ENCODE assay signal across 15 cellular contexts in the genomic region with DNA sequence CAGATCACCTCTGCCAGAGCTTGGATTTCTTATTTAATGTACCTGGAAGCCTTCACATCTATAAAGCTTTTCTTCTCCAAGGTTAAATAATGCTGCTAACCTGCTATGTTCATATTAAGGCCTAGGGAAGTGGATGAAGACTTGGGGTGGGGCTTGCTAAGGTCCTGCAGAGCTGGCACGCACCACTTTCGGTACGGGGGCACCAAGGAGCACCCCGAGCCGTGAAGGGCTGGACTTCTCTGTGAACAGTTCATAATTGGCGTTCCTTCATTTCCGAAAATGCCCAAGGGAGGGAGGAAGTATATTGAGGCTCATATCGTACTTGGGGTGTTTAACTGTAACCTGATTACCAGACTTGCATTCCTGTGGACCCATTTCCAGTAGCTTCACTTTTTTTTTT. TPM values are rescaled to one million over a fixed set of nuclear protein-coding genes. Genes with fewer than 3 reads are reported as not detected.
DNase-seq lines count a peak whose midpoint lies in the region; ATAC-seq and TF ChIP-seq lines count a peak whose summit lies in the region.
"Had no signal": no experiment of that assay in that cellular context is flagged by ENCODE, and none has a peak within 500 bp of the region (broad histone marks: within the 10 kb centered on the region; RNA-seq: fewer than 3 reads in every experiment).

No MANE protein-coding gene starts in this region.

- H3K4me1 ChIP-seq in Peyer's patch = no peaks in the 10 kb centered on the region
- H3K4me1 ChIP-seq: BLaER1 had no signal

- peaks cover 6% of the 10 kb centered on the region for H3K4me1 Mint-ChIP-seq in osteocyte (ENCODE audit: unreplicated experiment)
- H3K4me1 Mint-ChIP-seq: CD14-positive monocyte had no signal

- peaks cover 2% of the 10 kb centered on the region for H3K36me3 Mint-ChIP-seq in osteocyte (ENCODE audit: unreplicated experiment)
- H3K36me3 Mint-ChIP-seq: CD14-positive monocyte; CD4-positive, alpha-beta memory T cell had no signal

- peaks cover 14% of the 10 kb centered on the region for H3K27me3 Mint-ChIP-seq in osteocyte (ENCODE audit: unreplicated experiment)
- H3K27me3 Mint-ChIP-seq: CD4-positive, alpha-beta memory T cell had no signal

- H3K27me3 ChIP-seq in Peyer's patch = no peaks in the 10 kb centered on the region
- H3K27me3 ChIP-seq: BLaER1 had no signal

- no peak overlapping the region for H3K4me3 ChIP-seq in Peyer's patch
- H3K4me3 ChIP-seq: BLaER1, GM12878 had no signal

- TF ChIP-seq POLR2A in Peyer's patch (IDR thresholded peaks at IDR 0.05) = no peak

- no peak overlapping the region for H3K27ac Mint-ChIP-seq in osteocyte (ENCODE audit: unreplicated experiment)
- H3K27ac Mint-ChIP-seq: CD14-positive monocyte; CD4-positive, alpha-beta memory T cell had no signal

- ATAC-seq in left cardiac atrium (no peak), left lobe of liver (no peak)
- ATAC-seq: GM12878 had no signal

- H3K27ac ChIP-seq in Peyer's patch = no peak overlapping the region
- H3K27ac ChIP-seq: BLaER1 had no signal

- DNase-seq in cardiac septum (ENCODE audit: low spot score) = peak; percentile 38
- DNase-seq in left cardiac atrium = no peak
- DNase-seq in left lobe of liver (ENCODE audit: low spot score) = peak; percentile 8
- peak; percentile 44 for DNase-seq in osteocyte (ENCODE audit: extremely low spot score, unreplicated experiment)
- no peak for DNase-seq in Peyer's patch
- DNase-seq in D341Med (ENCODE audit: low spot score) = no peak
- DNase-seq in DMS53 (lab: John Stamatoyannopoulos, UW) = no peak
- DNase-seq: CD4-positive, alpha-beta memory T cell; DND-41; EL; GOT3 had no signal

- H3K9me3 Mint-ChIP-seq in osteocyte (ENCODE audit: unreplicated experiment) = no peaks in the 10 kb centered on the region
- H3K9me3 Mint-ChIP-seq: CD4-positive, alpha-beta memory T cell had no signal

- intact Hi-C loops in cardiac septum (cut with DNase I) (loop anchor here (10.0 kb wide), 1 partner anchor 676 kb away; no protein-coding TSS in a partner anchor), left cardiac atrium (cut with DNase I) (loop anchor here (10.0 kb wide), 3 partner anchors 166 to 676 kb away; no protein-coding TSS in a partner anchor)

- no peaks in the 10 kb centered on the region for H3K36me3 ChIP-seq in Peyer's patch
- H3K36me3 ChIP-seq: BLaER1 had no signal

- no peaks in the 10 kb centered on the region for H3K9me3 ChIP-seq in Peyer's patch
- H3K9me3 ChIP-seq: BLaER1 had no signal

- TF ChIP-seq CTCF in osteocyte (IDR thresholded peaks at IDR 0.05) (no peak), Peyer's patch (IDR thresholded peaks at IDR 0.05) (no peak)

- no peak overlapping the region for H3K4me3 Mint-ChIP-seq in osteocyte (ENCODE audit: unreplicated experiment)
- H3K4me3 Mint-ChIP-seq: CD4-positive, alpha-beta memory T cell had no signal

RNA-seq across cellular contexts. Expression of a gene that starts 59.6 kb away (rescaled TPM):
- total RNA-seq in cardiac septum = 0.65 TPM
- 1 to 10 TPM; 1.5 to 2.9 TPM for total RNA-seq in left cardiac atrium
- 3.7 TPM for total RNA-seq in left lobe of liver
- total RNA-seq in osteocyte = not detected in 2 replicates
- total RNA-seq in Peyer's patch = 100 to 1,000 TPM; 104 to 469 (median 424) TPM
- total RNA-seq: G401 had no signal

Comparison
In these comparisons a context has a peak if more than half of its experiments do, and no peak if none do; other contexts are left out.
1. DNase-seq: peak in cardiac septum (single experiment), left lobe of liver (single experiment) and osteocyte (single experiment); none in left cardiac atrium (single experiment), Peyer's patch (0 of 3), D341Med (single experiment) and DMS53 (single experiment).
2. RNA of a gene that starts 59.6 kb away (total RNA-seq): 104 to 469 TPM in Peyer's patch; 3.7 TPM in left lobe of liver (single experiment), 1.5 to 2.9 TPM in left cardiac atrium, 0.65 TPM in cardiac septum (single experiment) and not detected in osteocyte; every median in the first group is over 10 times any median in the second.